ENCODE assay signal across 7 cellular contexts in genomic region chr4:1589098-1589497, GRCh38.
"Had no signal": no experiment of that assay in that cellular context is flagged by ENCODE, and none has a peak within 500 bp of the region (broad histone marks: within the 10 kb centered on the region; RNA-seq: fewer than 3 reads in every experiment).

No MANE protein-coding gene starts in this region.

- H3K9ac ChIP-seq: KMS-11 had no signal

- H3K27ac ChIP-seq: HL-60, KMS-11 had no signal

- DNase-seq: IMR-90, KBM-7, KG1 had no signal

- FAIRE-seq: HepG2, HTR-8/SVneo had no signal

- H3K4me2 ChIP-seq: KMS-11 had no signal

- ATAC-seq: HepG2 had no signal
